ENCODE assay signal across 2 cellular contexts in the genomic region with DNA sequence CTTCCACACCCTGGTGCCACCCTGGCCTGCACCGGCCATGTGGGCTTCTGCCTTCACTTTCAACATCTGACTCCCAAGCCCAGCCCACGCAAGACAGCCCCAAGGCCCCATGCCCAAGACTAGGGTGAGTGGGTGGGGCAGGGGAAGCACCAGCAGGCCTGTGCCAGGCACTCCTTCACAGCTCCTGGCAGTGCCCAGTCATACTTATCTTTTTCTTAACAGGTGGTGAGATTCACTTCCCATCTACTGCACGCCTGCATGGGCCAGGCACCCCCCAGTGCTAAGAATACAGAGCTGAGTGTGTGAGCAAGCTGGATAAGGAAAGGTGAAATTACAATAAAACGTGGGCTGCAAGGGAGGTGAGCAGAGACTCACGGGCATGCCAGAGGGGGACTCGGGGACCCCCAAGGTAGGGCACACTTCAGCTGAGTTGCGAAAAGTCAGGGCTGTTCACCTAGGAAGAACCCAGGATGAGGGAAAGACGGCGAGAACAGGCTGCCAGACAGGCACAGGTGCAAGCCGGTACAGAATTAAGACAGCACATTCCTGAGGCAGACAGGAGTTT.
TF ChIP-seq lines count a peak whose summit lies in the region.

No MANE protein-coding gene starts in this region.

TF ChIP-seq in liver, 16 proteins besides CTCF, POLR2A, EP300 and RAD21:
- TF ChIP-seq, protein P1, sequence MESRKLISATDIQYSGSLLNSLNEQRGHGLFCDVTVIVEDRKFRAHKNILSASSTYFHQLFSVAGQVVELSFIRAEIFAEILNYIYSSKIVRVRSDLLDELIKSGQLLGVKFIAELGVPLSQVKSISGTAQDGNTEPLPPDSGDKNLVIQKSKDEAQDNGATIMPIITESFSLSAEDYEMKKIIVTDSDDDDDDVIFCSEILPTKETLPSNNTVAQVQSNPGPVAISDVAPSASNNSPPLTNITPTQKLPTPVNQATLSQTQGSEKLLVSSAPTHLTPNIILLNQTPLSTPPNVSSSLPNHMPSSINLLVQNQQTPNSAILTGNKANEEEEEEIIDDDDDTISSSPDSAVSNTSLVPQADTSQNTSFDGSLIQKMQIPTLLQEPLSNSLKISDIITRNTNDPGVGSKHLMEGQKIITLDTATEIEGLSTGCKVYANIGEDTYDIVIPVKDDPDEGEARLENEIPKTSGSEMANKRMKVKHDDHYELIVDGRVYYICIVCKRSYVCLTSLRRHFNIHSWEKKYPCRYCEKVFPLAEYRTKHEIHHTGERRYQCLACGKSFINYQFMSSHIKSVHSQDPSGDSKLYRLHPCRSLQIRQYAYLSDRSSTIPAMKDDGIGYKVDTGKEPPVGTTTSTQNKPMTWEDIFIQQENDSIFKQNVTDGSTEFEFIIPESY (IDR thresholded peaks at IDR 0.05) = no peak
- TF ChIP-seq HNF4G (IDR thresholded peaks at IDR 0.05) (no peak), GABPA (IDR thresholded peaks at IDR 0.05 in 1 of 2, conservative IDR thresholded peaks at IDR 0.05 in 1 of 2) (no peak), SP1 (IDR thresholded peaks at IDR 0.05) (no peak), HNF4A (conservative IDR thresholded peaks at IDR 0.05) (no peak), JUND (IDR thresholded peaks at IDR 0.05) (no peak), EGR1 (IDR thresholded peaks at IDR 0.05; ENCODE audit: low read depth in 2 of 2) (no peak), FOXA1 (IDR thresholded peaks at IDR 0.05) (no peak)
- TF ChIP-seq, protein P2, sequence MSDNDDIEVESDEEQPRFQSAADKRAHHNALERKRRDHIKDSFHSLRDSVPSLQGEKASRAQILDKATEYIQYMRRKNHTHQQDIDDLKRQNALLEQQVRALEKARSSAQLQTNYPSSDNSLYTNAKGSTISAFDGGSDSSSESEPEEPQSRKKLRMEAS (IDR thresholded peaks at IDR 0.05) = no peak
- TF ChIP-seq, protein P3, sequence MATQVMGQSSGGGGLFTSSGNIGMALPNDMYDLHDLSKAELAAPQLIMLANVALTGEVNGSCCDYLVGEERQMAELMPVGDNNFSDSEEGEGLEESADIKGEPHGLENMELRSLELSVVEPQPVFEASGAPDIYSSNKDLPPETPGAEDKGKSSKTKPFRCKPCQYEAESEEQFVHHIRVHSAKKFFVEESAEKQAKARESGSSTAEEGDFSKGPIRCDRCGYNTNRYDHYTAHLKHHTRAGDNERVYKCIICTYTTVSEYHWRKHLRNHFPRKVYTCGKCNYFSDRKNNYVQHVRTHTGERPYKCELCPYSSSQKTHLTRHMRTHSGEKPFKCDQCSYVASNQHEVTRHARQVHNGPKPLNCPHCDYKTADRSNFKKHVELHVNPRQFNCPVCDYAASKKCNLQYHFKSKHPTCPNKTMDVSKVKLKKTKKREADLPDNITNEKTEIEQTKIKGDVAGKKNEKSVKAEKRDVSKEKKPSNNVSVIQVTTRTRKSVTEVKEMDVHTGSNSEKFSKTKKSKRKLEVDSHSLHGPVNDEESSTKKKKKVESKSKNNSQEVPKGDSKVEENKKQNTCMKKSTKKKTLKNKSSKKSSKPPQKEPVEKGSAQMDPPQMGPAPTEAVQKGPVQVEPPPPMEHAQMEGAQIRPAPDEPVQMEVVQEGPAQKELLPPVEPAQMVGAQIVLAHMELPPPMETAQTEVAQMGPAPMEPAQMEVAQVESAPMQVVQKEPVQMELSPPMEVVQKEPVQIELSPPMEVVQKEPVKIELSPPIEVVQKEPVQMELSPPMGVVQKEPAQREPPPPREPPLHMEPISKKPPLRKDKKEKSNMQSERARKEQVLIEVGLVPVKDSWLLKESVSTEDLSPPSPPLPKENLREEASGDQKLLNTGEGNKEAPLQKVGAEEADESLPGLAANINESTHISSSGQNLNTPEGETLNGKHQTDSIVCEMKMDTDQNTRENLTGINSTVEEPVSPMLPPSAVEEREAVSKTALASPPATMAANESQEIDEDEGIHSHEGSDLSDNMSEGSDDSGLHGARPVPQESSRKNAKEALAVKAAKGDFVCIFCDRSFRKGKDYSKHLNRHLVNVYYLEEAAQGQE (IDR thresholded peaks at IDR 0.05) = no peak

TF ChIP-seq in HepG2, 621 proteins besides CTCF, POLR2A, EP300 and RAD21:
- TF ChIP-seq ZNF883 (CRISPR knock-in tag; IDR thresholded peaks at IDR 0.05; ENCODE audit: not compliant biosample characterization) (no peak), ZNF713 (CRISPR knock-in tag; IDR thresholded peaks at IDR 0.05) (no peak), ZNF614 (CRISPR knock-in tag; IDR thresholded peaks at IDR 0.05; ENCODE audit: borderline replicate concordance) (no peak), FOXJ3 (CRISPR knock-in tag; IDR thresholded peaks at IDR 0.05; ENCODE audit: borderline replicate concordance) (no peak), RXRB (CRISPR knock-in tag; IDR thresholded peaks at IDR 0.05; ENCODE audit: borderline replicate concordance) (no peak), KAT8 (CRISPR knock-in tag; IDR thresholded peaks at IDR 0.05) (no peak), MED1 (CRISPR knock-in tag; IDR thresholded peaks at IDR 0.05) (no peak), RFX1 (IDR thresholded peaks at IDR 0.05) (no peak), MXI1 (IDR thresholded peaks at IDR 0.05; ENCODE audit: borderline replicate concordance, low read depth, low read length) (no peak), SIN3B (IDR thresholded peaks at IDR 0.05; ENCODE audit: low read length) (no peak), ZNF451 (CRISPR knock-in tag; IDR thresholded peaks at IDR 0.05) (no peak), KMT2B (CRISPR knock-in tag; IDR thresholded peaks at IDR 0.05) (no peak), CHCHD3 (CRISPR knock-in tag; IDR thresholded peaks at IDR 0.05) (no peak), KLF11 (CRISPR knock-in tag; IDR thresholded peaks at IDR 0.05) (no peak)
- TF ChIP-seq, protein P4, sequence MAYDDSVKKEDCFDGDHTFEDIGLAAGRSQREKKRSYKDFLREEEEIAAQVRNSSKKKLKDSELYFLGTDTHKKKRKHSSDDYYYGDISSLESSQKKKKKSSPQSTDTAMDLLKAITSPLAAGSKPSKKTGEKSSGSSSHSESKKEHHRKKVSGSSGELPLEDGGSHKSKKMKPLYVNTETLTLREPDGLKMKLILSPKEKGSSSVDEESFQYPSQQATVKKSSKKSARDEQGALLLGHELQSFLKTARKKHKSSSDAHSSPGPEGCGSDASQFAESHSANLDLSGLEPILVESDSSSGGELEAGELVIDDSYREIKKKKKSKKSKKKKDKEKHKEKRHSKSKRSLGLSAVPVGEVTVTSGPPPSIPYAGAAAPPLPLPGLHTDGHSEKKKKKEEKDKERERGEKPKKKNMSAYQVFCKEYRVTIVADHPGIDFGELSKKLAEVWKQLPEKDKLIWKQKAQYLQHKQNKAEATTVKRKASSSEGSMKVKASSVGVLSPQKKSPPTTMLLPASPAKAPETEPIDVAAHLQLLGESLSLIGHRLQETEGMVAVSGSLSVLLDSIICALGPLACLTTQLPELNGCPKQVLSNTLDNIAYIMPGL (CRISPR knock-in tag; IDR thresholded peaks at IDR 0.05; ENCODE audit: borderline replicate concordance in 1 of 2, low read depth in 1 of 2) = no peak
- TF ChIP-seq, protein P1 (CRISPR knock-in tag; IDR thresholded peaks at IDR 0.05) = no peak
- TF ChIP-seq, protein P5, sequence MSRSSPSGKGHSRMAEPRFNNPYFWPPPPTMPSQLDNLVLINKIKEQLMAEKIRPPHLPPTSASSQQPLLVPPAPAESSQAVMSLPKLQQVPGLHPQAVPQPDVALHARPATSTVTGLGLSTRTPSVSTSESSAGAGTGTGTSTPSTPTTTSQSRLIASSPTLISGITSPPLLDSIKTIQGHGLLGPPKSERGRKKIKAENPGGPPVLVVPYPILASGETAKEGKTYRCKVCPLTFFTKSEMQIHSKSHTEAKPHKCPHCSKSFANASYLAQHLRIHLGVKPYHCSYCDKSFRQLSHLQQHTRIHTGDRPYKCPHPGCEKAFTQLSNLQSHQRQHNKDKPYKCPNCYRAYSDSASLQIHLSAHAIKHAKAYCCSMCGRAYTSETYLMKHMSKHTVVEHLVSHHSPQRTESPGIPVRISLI (CRISPR knock-in tag; IDR thresholded peaks at IDR 0.05; ENCODE audit: borderline replicate concordance) = no peak
- TF ChIP-seq, protein P6, sequence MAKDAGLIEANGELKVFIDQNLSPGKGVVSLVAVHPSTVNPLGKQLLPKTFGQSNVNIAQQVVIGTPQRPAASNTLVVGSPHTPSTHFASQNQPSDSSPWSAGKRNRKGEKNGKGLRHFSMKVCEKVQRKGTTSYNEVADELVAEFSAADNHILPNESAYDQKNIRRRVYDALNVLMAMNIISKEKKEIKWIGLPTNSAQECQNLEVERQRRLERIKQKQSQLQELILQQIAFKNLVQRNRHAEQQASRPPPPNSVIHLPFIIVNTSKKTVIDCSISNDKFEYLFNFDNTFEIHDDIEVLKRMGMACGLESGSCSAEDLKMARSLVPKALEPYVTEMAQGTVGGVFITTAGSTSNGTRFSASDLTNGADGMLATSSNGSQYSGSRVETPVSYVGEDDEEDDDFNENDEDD (CRISPR knock-in tag; IDR thresholded peaks at IDR 0.05; ENCODE audit: borderline replicate concordance) = no peak
- TF ChIP-seq, protein P7, sequence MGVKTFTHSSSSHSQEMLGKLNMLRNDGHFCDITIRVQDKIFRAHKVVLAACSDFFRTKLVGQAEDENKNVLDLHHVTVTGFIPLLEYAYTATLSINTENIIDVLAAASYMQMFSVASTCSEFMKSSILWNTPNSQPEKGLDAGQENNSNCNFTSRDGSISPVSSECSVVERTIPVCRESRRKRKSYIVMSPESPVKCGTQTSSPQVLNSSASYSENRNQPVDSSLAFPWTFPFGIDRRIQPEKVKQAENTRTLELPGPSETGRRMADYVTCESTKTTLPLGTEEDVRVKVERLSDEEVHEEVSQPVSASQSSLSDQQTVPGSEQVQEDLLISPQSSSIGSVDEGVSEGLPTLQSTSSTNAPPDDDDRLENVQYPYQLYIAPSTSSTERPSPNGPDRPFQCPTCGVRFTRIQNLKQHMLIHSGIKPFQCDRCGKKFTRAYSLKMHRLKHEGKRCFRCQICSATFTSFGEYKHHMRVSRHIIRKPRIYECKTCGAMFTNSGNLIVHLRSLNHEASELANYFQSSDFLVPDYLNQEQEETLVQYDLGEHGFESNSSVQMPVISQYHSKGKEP (CRISPR knock-in tag; IDR thresholded peaks at IDR 0.05) = no peak
- TF ChIP-seq, protein P8, sequence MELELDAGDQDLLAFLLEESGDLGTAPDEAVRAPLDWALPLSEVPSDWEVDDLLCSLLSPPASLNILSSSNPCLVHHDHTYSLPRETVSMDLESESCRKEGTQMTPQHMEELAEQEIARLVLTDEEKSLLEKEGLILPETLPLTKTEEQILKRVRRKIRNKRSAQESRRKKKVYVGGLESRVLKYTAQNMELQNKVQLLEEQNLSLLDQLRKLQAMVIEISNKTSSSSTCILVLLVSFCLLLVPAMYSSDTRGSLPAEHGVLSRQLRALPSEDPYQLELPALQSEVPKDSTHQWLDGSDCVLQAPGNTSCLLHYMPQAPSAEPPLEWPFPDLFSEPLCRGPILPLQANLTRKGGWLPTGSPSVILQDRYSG (CRISPR knock-in tag; IDR thresholded peaks at IDR 0.05) = no peak
